Comparison of ENCODE assay signal across 19 cellular contexts in genomic region chrX:31117195-31117594, GRCh38. TPM values are rescaled to one million over a fixed set of nuclear protein-coding genes. Genes with fewer than 3 reads are reported as not detected.
DNase-seq lines count a peak whose midpoint lies in the region; ATAC-seq and TF ChIP-seq lines count a peak whose summit lies in the region.
"Had no signal": no experiment of that assay in that cellular context is flagged by ENCODE, and none has a peak within 500 bp of the region (broad histone marks: within the 10 kb centered on the region; RNA-seq: fewer than 3 reads in every experiment).

No MANE protein-coding gene starts in this region.

- H3K9ac ChIP-seq in IMR-90 (ENCODE audit: low read depth, low read length), result no peak overlapping the region
- H3K9ac ChIP-seq: GM23248 had no signal

- H2AK9ac ChIP-seq in IMR-90 (replicated peaks; ENCODE audit: low read depth, low read length, poor library complexity), result no peak overlapping the region

- no peak overlapping the region for H3K56ac ChIP-seq in IMR-90 (ENCODE audit: extremely low read depth, insufficient read depth, low read length)

- no peaks in the 10 kb centered on the region for H3K27me3 Mint-ChIP-seq in GM23338 (ENCODE audit: insufficient read depth, low read depth, poor library complexity)
- H3K27me3 Mint-ChIP-seq in activated CD8-positive, alpha-beta memory T cell treated with anti-CD3 and anti-CD28 coated beads, Interleukin-2, amount 10 ng/mL, durations not matched to agents 7 days and 5 days, result no peaks in the 10 kb centered on the region

- H2AFZ ChIP-seq in IMR-90 (replicated peaks; ENCODE audit: low read length, poor library complexity) (no peak overlapping the region), GM23338 (no peak overlapping the region)
- H2AFZ ChIP-seq: GM23248 had no signal

- no CpG with 5 or more reads among the region's 3 CpGs for WGBS in IMR-90 (ENCODE audit: extremely low coverage in 2 of 2, insufficient read length in 1 of 2), 2 experiments
- 30 to 44% methylated on average over 3 of the region's 3 CpGs for WGBS in lower leg skin, 2 donors

- no peaks in the 10 kb centered on the region for H3K4me1 ChIP-seq in IMR-90 (ENCODE audit: control insufficient read depth, insufficient read depth, low read length)
- no peaks in the 10 kb centered on the region for H3K4me1 ChIP-seq in GM23338 (ENCODE audit: insufficient read depth)
- H3K4me1 ChIP-seq: A549 had no signal

- no peak overlapping the region for H3K14ac ChIP-seq in IMR-90 (replicated peaks; ENCODE audit: low read depth, low read length)

- TF ChIP-seq CTCF in IMR-90 (conservative IDR thresholded peaks at IDR 0.05; ENCODE audit: low read depth, low read length) (no peak), cardiac fibroblast (IDR thresholded peaks at IDR 0.05; ENCODE audit: low read depth, low read length) (no peak), fibroblast of pulmonary artery (IDR thresholded peaks at IDR 0.05; ENCODE audit: low read length, missing control alignments) (no peak), GM23338 (conservative IDR thresholded peaks at IDR 0.05; ENCODE audit: low read depth in 2 of 2) (no peak), lower leg skin (IDR thresholded peaks at IDR 0.05) (no peak)

- H3K27ac Mint-ChIP-seq in GM23338, result no peak overlapping the region
- no peak overlapping the region for H3K27ac Mint-ChIP-seq in activated CD8-positive, alpha-beta memory T cell treated with anti-CD3 and anti-CD28 coated beads, Interleukin-2, amount 10 ng/mL, durations not matched to agents 7 days and 5 days
- H3K27ac Mint-ChIP-seq: CD14-positive monocyte; CD8-positive, alpha-beta T cell had no signal

- in situ Hi-C loops in IMR-90 (cut with MboI; ENCODE audit: low sequenced_read_pairs), result no loop called here

- no peaks in the 10 kb centered on the region for H3K9me2 ChIP-seq in GM23338 (ENCODE audit: insufficient read depth)

- H3K79me1 ChIP-seq in IMR-90 (ENCODE audit: low read depth in 1 of 2, low read length in 2 of 2), result no peaks in the 10 kb centered on the region

- no peak for TF ChIP-seq POLR2A in IMR-90 (IDR thresholded peaks at IDR 0.05; ENCODE audit: low read depth, low read length)
- TF ChIP-seq POLR2A in lower leg skin (IDR thresholded peaks at IDR 0.05), result no peak

- no peak overlapping the region for H3K4ac ChIP-seq in IMR-90 (ENCODE audit: low read depth, low read length)

- no peak overlapping the region for H4K5ac ChIP-seq in IMR-90 (ENCODE audit: low read depth, low read length)

- no peaks in the 10 kb centered on the region for H3K9me3 Mint-ChIP-seq in GM23338
- no peaks in the 10 kb centered on the region for H3K9me3 Mint-ChIP-seq in activated CD8-positive, alpha-beta memory T cell treated with anti-CD3 and anti-CD28 coated beads, Interleukin-2, amount 10 ng/mL, durations not matched to agents 7 days and 5 days (ENCODE audit: low read depth)
- H3K9me3 Mint-ChIP-seq: CD14-positive monocyte; CD8-positive, alpha-beta T cell had no signal

- no peak overlapping the region for H2BK15ac ChIP-seq in IMR-90 (ENCODE audit: low read depth, low read length)

- H2AK5ac ChIP-seq in IMR-90 (ENCODE audit: low read depth, low read length), result no peak overlapping the region

- H4K8ac ChIP-seq in IMR-90 (ENCODE audit: low read depth in 2 of 2, low read length in 2 of 2), result no peak overlapping the region

- no peaks in the 10 kb centered on the region for H3K36me3 Mint-ChIP-seq in GM23338 (ENCODE audit: low read depth)
- H3K36me3 Mint-ChIP-seq in activated CD8-positive, alpha-beta memory T cell treated with anti-CD3 and anti-CD28 coated beads, Interleukin-2, amount 10 ng/mL, durations not matched to agents 7 days and 5 days, result no peaks in the 10 kb centered on the region
- H3K36me3 Mint-ChIP-seq: CD14-positive monocyte; CD8-positive, alpha-beta T cell had no signal

- H3K9me1 ChIP-seq in IMR-90 (ENCODE audit: insufficient read depth, low read length), result no peaks in the 10 kb centered on the region

- CTCF ChIA-PET in IMR-90 (lab: Yijun Ruan, JAX), result no interaction called here
- CTCF ChIA-PET in activated CD8-positive, alpha-beta memory T cell treated with anti-CD3 and anti-CD28 coated beads, Interleukin-2, amount 10 ng/mL, durations not matched to agents 7 days and 5 days (lab: Charles Lee), result no interaction called here

- no peak overlapping the region for H3K4me3 Mint-ChIP-seq in GM23338
- no peak overlapping the region for H3K4me3 Mint-ChIP-seq in activated CD8-positive, alpha-beta memory T cell treated with anti-CD3 and anti-CD28 coated beads, Interleukin-2, amount 10 ng/mL, durations not matched to agents 7 days and 5 days
- H3K4me3 Mint-ChIP-seq: CD14-positive monocyte; CD8-positive, alpha-beta T cell had no signal

- H2BK20ac ChIP-seq in IMR-90 (ENCODE audit: low read depth, low read length), result no peak overlapping the region

- H3K27ac ChIP-seq in IMR-90 (ENCODE audit: insufficient read depth, low read length) (no peak overlapping the region), GM23338 (ENCODE audit: low read depth) (no peak overlapping the region)
- H3K27ac ChIP-seq: A549, GM23248 had no signal

- no peaks in the 10 kb centered on the region for H3K79me2 ChIP-seq in GM23338 (replicated peaks; ENCODE audit: insufficient read depth)

- H4K91ac ChIP-seq in IMR-90 (ENCODE audit: insufficient read depth, low read depth, low read length), result no peak overlapping the region

- H3K4me3 ChIP-seq in IMR-90 (ENCODE audit: insufficient read depth, low read depth, low read length) (no peak overlapping the region), cardiac fibroblast (replicated peaks in 1 of 2; ENCODE audit: low read depth in 2 of 2, low read length in 2 of 2) (no peak overlapping the region), fibroblast of pulmonary artery (replicated peaks; ENCODE audit: low read depth, low read length) (no peak overlapping the region), GM23338 (no peak overlapping the region), lower leg skin (ENCODE audit: low read depth, poor library complexity, severe bottlenecking) (no peak overlapping the region)
- H3K4me3 ChIP-seq: A549, GM23248 had no signal

- H3K23ac ChIP-seq in IMR-90 (ENCODE audit: low read depth, low read length), result no peak overlapping the region

- peaks cover 2% of the 10 kb centered on the region; the same call in 1 of the 2 replicates for H3K27me3 ChIP-seq in IMR-90 (ENCODE audit: control insufficient read depth, insufficient read depth, low read length)
- H3K27me3 ChIP-seq in GM23338 (ENCODE audit: insufficient read depth), result no peaks in the 10 kb centered on the region

- no peaks in the 10 kb centered on the region for H3F3A ChIP-seq in GM23338 (replicated peaks; ENCODE audit: low read depth)

- BruUV-seq in IMR-90 (replicated peaks; lab: Mats Ljungman, UMichigan), result no TSS peak

- no peak overlapping the region for H2BK5ac ChIP-seq in IMR-90 (ENCODE audit: low read depth, low read length, poor library complexity, severe bottlenecking)

- H2BK120ac ChIP-seq in IMR-90 (ENCODE audit: low read depth, low read length), result no peak overlapping the region

- intact Hi-C loops in IMR-90 (cut with micrococcal nuclease), result no loop called here
- intact Hi-C loops in sciatic nerve (cut with DNase I), result no loop called here
- intact Hi-C loops in lower leg skin (cut with DNase I; ENCODE audit: low total_unique reads), result no loop called here

- H3K36me3 ChIP-seq in IMR-90 (ENCODE audit: control insufficient read depth, insufficient read depth, low read length) (no peaks in the 10 kb centered on the region), GM23338 (ENCODE audit: insufficient read depth) (no peaks in the 10 kb centered on the region)

- no peak overlapping the region for H3K18ac ChIP-seq in IMR-90 (ENCODE audit: low read depth, low read length)

- POLR2A ChIA-PET in IMR-90 (lab: Charles Lee; ENCODE audit: unreplicated experiment), result no interaction called here

- H4K20me1 ChIP-seq in IMR-90 (ENCODE audit: insufficient read depth, low read length), result no peaks in the 10 kb centered on the region
- no peaks in the 10 kb centered on the region for H4K20me1 ChIP-seq in GM23338 (replicated peaks; ENCODE audit: insufficient read depth)

- dilution Hi-C loops in IMR-90 (cut with HindIII; ENCODE audit: low sequenced_read_pairs, unreplicated experiment), result no loop called here

- no peaks in the 10 kb centered on the region for H3K9me3 ChIP-seq in IMR-90 (ENCODE audit: control insufficient read depth, insufficient read depth, low read length)
- H3K9me3 ChIP-seq: A549 had no signal

- H3K4me2 ChIP-seq in IMR-90 (ENCODE audit: low read depth, low read length) (no peak overlapping the region), GM23338 (no peak overlapping the region)
- H3K4me2 ChIP-seq: A549 had no signal

- TF ChIP-seq RAD21 in IMR-90 (IDR thresholded peaks at IDR 0.05; ENCODE audit: low read length), result no peak

- DNase-seq in IMR-90, result peak; percentile 1
- peak; percentile 12 to 17 for DNase-seq in cardiac fibroblast (ENCODE audit: low read depth in 2 of 2)
- peak; percentile 21 for DNase-seq in fibroblast of pulmonary artery (ENCODE audit: low read depth)
- DNase-seq in sciatic nerve (ENCODE audit: low spot score), result no peak
- no peak for DNase-seq in GM23338 (ENCODE audit: low spot score)
- DNase-seq in lower leg skin (ENCODE audit: low spot score in 2 of 2), result no peak
- no peak for DNase-seq in activated CD8-positive, alpha-beta memory T cell treated with anti-CD3 and anti-CD28 coated beads, Interleukin-2, amount 10 ng/mL, durations not matched to agents 7 days and 5 days
- DNase-seq: CD8-positive, alpha-beta T cell; COR-L47; DMS153; DMS79 treated with DMSO at 0.1 percent for 48 hours; GDM1; GM23248; H7 had no signal

- ATAC-seq in IMR-90 (ENCODE audit: low read depth) (no peak), sciatic nerve (peak; percentile 13), GM23338 (no peak)
- ATAC-seq in activated CD8-positive, alpha-beta memory T cell treated with anti-CD3 and anti-CD28 coated beads, Interleukin-2, amount 10 ng/mL, durations not matched to agents 7 days and 5 days, result no peak
- ATAC-seq: A549; CD8-positive, alpha-beta T cell had no signal

- H3K4me1 Mint-ChIP-seq in GM23338, result no peaks in the 10 kb centered on the region
- H3K4me1 Mint-ChIP-seq in activated CD8-positive, alpha-beta memory T cell treated with anti-CD3 and anti-CD28 coated beads, Interleukin-2, amount 10 ng/mL, durations not matched to agents 7 days and 5 days, result peaks cover 6% of the 10 kb centered on the region
- H3K4me1 Mint-ChIP-seq: CD14-positive monocyte had no signal

TF ChIP-seq in IMR-90, 13 proteins besides CTCF, POLR2A, EP300 and RAD21 (continues in another document):
- no peak for TF ChIP-seq BHLHE40 (IDR thresholded peaks at IDR 0.05; ENCODE audit: low read depth, low read length)

TF ChIP-seq in GM23338, 12 proteins besides CTCF, POLR2A, EP300 and RAD21 (continues in another document):
- TF ChIP-seq POLR2AphosphoS5 (IDR thresholded peaks at IDR 0.05; ENCODE audit: low read depth), result no peak

RNA-seq across cellular contexts. Expression of gene FTHL17, which starts 45.4 kb away (rescaled TPM):
- total RNA-seq in IMR-90 (2012; rRNA removed) (not detected in 2 replicates), sciatic nerve (not detected), lower leg skin (not detected)
- polyA plus RNA-seq in IMR-90 (2012; rRNA removed) (not detected in 2 replicates), GM23338 (2016; fragmentation: Nextera tagmentation; extraction: Ambion mirVana) (not detected in 2 replicates)
- polyA plus RNA-seq in IMR-90 (2012; cell fraction: cytosol; rRNA removed), result not detected in 2 replicates
- polyA plus RNA-seq in IMR-90 (2012; cell fraction: nucleus; rRNA removed; ENCODE audit: low replicate concordance), result not detected in 2 replicates
- total RNA-seq in GM23338 (2014; rRNA removed; shearing (Covaris generic)), result not detected in 2 replicates
- not detected for total RNA-seq in activated CD8-positive, alpha-beta memory T cell treated with anti-CD3 and anti-CD28 coated beads, Interleukin-2, amount 10 ng/mL, durations not matched to agents 7 days and 5 days
- total RNA-seq: CD8-positive, alpha-beta T cell; GM23248; H7; HT1080 had no signal
- polyA plus RNA-seq: A549, AG04450, BJ, CD14-positive monocyte, GM23248 had no signal

Comparison
In these comparisons a context has a peak if more than half of its experiments do, and no peak if none do; other contexts are left out.
1. DNase-seq: peak in IMR-90 (single experiment), cardiac fibroblast (2 of 2) and fibroblast of pulmonary artery (single experiment); none in sciatic nerve (single experiment), GM23338 (single experiment), lower leg skin (0 of 2) and activated CD8-positive, alpha-beta memory T cell treated with anti-CD3 and anti-CD28 coated beads, Interleukin-2, amount 10 ng/mL, durations not matched to agents 7 days and 5 days (single experiment).